ENCODE assay signal across 21 cellular contexts in the genomic region with DNA sequence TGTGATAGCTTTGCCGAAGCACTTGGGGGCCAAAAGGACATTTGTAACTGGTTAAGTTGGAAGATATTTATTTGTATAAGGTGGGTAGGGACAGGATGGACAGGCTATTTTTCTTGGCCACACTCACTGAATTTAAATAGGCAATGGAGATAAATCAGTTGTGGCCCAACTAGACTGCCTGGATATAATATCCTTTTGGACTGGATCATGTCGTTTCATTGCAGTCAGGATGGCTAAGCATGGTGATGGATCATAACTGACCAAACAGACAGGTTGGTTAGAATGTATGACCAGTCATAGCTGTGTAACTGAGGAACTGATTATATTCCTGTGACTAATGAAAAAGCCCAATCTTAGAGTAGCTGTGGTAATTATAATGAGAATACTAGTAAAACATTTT.
A peak's percentile ranks its signal among the peaks of the same experiment; 100 is the strongest.
DNase-seq lines count a peak whose midpoint lies in the region; ATAC-seq and TF ChIP-seq lines count a peak whose summit lies in the region.
"Had no signal": no experiment of that assay in that cellular context is flagged by ENCODE, and none has a peak within 500 bp of the region (broad histone marks: within the 10 kb centered on the region; RNA-seq: fewer than 3 reads in every experiment).

No MANE protein-coding gene starts in this region.

- no peak overlapping the region for H3K14ac ChIP-seq in IMR-90 (replicated peaks; ENCODE audit: low read depth, low read length)

- H2BK5ac ChIP-seq in IMR-90 (ENCODE audit: low read depth, low read length, poor library complexity, severe bottlenecking), result no peak overlapping the region

- H3K4ac ChIP-seq in IMR-90 (ENCODE audit: low read depth, low read length), result no peak overlapping the region

- H3K9me3 ChIP-seq in IMR-90 (ENCODE audit: control insufficient read depth, insufficient read depth, low read length), result no peaks in the 10 kb centered on the region
- no peaks in the 10 kb centered on the region for H3K9me3 ChIP-seq in naive thymus-derived CD4-positive, alpha-beta T cell (ENCODE audit: control insufficient read depth in 2 of 3, low read length in 3 of 3)
- H3K9me3 ChIP-seq: heart right ventricle, left ventricle myocardium inferior, spleen had no signal

- H4K5ac ChIP-seq in IMR-90 (ENCODE audit: low read depth, low read length), result no peak overlapping the region

- no peaks in the 10 kb centered on the region for H3K27me3 Mint-ChIP-seq in activated T-cell treated with anti-CD3 and anti-CD28 coated beads, Interleukin-2, amount 50 U/mL, for 24 hours
- H3K27me3 Mint-ChIP-seq in naive thymus-derived CD4-positive, alpha-beta T cell, result no peaks in the 10 kb centered on the region

- H3K9ac ChIP-seq in IMR-90 (ENCODE audit: low read depth, low read length), result no peak overlapping the region

- peaks cover 60% of the 10 kb centered on the region for H3K4me1 Mint-ChIP-seq in activated T-cell treated with anti-CD3 and anti-CD28 coated beads, Interleukin-2, amount 50 U/mL, for 24 hours (ENCODE audit: low read depth)
- peaks cover 63% of the 10 kb centered on the region for H3K4me1 Mint-ChIP-seq in stimulated activated effector memory CD8-positive, alpha-beta T cell treated with anti-CD3 and anti-CD28 coated beads, Interleukin-12 subunit alpha, Interleukin-12 subunit beta, amount 100 ng/mL, for 72 hours
- H3K4me1 Mint-ChIP-seq in naive thymus-derived CD4-positive, alpha-beta T cell, result peaks cover 28 to 60% (median 35%) of the 10 kb centered on the region in 7 donors

- H2AK9ac ChIP-seq in IMR-90 (replicated peaks; ENCODE audit: low read depth, low read length, poor library complexity), result no peak overlapping the region

- no peak for TF ChIP-seq POLR2A in IMR-90 (IDR thresholded peaks at IDR 0.05; ENCODE audit: low read depth, low read length)

- CTCF ChIA-PET in IMR-90 (lab: Yijun Ruan, JAX), result no interaction called here
- CTCF ChIA-PET in naive thymus-derived CD4-positive, alpha-beta T cell (lab: Charles Lee), result no interaction called here

- no peak for TF ChIP-seq CTCF in IMR-90 (conservative IDR thresholded peaks at IDR 0.05; ENCODE audit: low read depth, low read length)
- TF ChIP-seq CTCF in epithelial cell of esophagus (IDR thresholded peaks at IDR 0.05; ENCODE audit: insufficient read depth, low read depth, low read length, missing control alignments), result no peak

- intact Hi-C loops in IMR-90 (cut with micrococcal nuclease), result no loop called here
- intact Hi-C loops in naive thymus-derived CD4-positive, alpha-beta T cell (cut with micrococcal nuclease), result loop anchor here in 1 of 2 donors (2.0 kb wide), 1 partner anchor 695 kb away; no protein-coding TSS in a partner anchor

- peaks cover 14% of the 10 kb centered on the region for H3K4me1 ChIP-seq in IMR-90 (ENCODE audit: control insufficient read depth, insufficient read depth, low read length)
- peaks cover 4 to 24% of the 10 kb centered on the region in 2 donors for H3K4me1 ChIP-seq in naive thymus-derived CD4-positive, alpha-beta T cell (ENCODE audit: control insufficient read depth in 2 of 2, insufficient read depth in 2 of 2, low read length in 2 of 2)

- BruUV-seq in IMR-90 (replicated peaks; lab: Mats Ljungman, UMichigan), result no TSS peak

- no peak for TF ChIP-seq RAD21 in IMR-90 (IDR thresholded peaks at IDR 0.05; ENCODE audit: low read length)

- peaks cover 18% of the 10 kb centered on the region; the same call in 1 of the 2 replicates for H4K20me1 ChIP-seq in IMR-90 (ENCODE audit: insufficient read depth, low read length)

- no peak overlapping the region for H3K4me3 ChIP-seq in IMR-90 (ENCODE audit: insufficient read depth, low read depth, low read length)
- H3K4me3 ChIP-seq in epithelial cell of esophagus (ENCODE audit: low read length), result no peak overlapping the region
- H3K4me3 ChIP-seq in naive thymus-derived CD4-positive, alpha-beta T cell (ENCODE audit: low read length), result no peak overlapping the region
- H3K4me3 ChIP-seq: heart right ventricle, left ventricle myocardium inferior, spleen had no signal

- H3K27ac Mint-ChIP-seq in activated T-cell treated with anti-CD3 and anti-CD28 coated beads, Interleukin-2, amount 50 U/mL, for 24 hours, result peak overlapping the region; percentile 4
- H3K27ac Mint-ChIP-seq in stimulated activated effector memory CD8-positive, alpha-beta T cell treated with anti-CD3 and anti-CD28 coated beads, Interleukin-12 subunit alpha, Interleukin-12 subunit beta, amount 100 ng/mL, for 72 hours, result no peak overlapping the region
- H3K27ac Mint-ChIP-seq in naive thymus-derived CD4-positive, alpha-beta T cell, result peak overlapping the region in 2 of 9 donors; percentile 12 to 26

- peaks cover 52 to 75% of the 10 kb centered on the region in 2 experiments for H3K79me1 ChIP-seq in IMR-90 (ENCODE audit: low read depth in 1 of 2, low read length in 2 of 2)

- no peak overlapping the region for H2BK120ac ChIP-seq in IMR-90 (ENCODE audit: low read depth, low read length)

- peaks cover 5% of the 10 kb centered on the region; the same call in 1 of the 2 replicates for H3K9me1 ChIP-seq in IMR-90 (ENCODE audit: insufficient read depth, low read length)

- peak overlapping the region; percentile 17; the same call in 1 of the 2 replicates for H3K23ac ChIP-seq in IMR-90 (ENCODE audit: low read depth, low read length)

- no peaks in the 10 kb centered on the region for H3K27me3 ChIP-seq in IMR-90 (ENCODE audit: control insufficient read depth, insufficient read depth, low read length)
- no peaks in the 10 kb centered on the region for H3K27me3 ChIP-seq in naive thymus-derived CD4-positive, alpha-beta T cell (ENCODE audit: control insufficient read depth in 2 of 2, insufficient read depth in 2 of 2, low read length in 2 of 2)
- H3K27me3 ChIP-seq: heart right ventricle, spleen had no signal

- H3K27ac ChIP-seq in IMR-90 (ENCODE audit: insufficient read depth, low read length), result no peak overlapping the region
- H3K27ac ChIP-seq in naive thymus-derived CD4-positive, alpha-beta T cell (ENCODE audit: low read depth, low read length), result no peak overlapping the region

- dilution Hi-C loops in IMR-90 (cut with HindIII; ENCODE audit: low sequenced_read_pairs, unreplicated experiment), result no loop called here

- H4K8ac ChIP-seq in IMR-90 (ENCODE audit: low read depth in 2 of 2, low read length in 2 of 2), result no peak overlapping the region

- no peak overlapping the region for H2BK15ac ChIP-seq in IMR-90 (ENCODE audit: low read depth, low read length)

- no peak for DNase-seq in activated T-cell treated with anti-CD3 and anti-CD28 coated beads, Interleukin-2, amount 50 U/mL, for 24 hours
- DNase-seq in activated T-cell treated with anti-CD3 and anti-CD28 coated beads, Interleukin-2, amount 50 U/mL, for 1 hour, result no peak
- DNase-seq in IMR-90, result peak; percentile 31
- peak; percentile 65 for DNase-seq in epithelial cell of esophagus (ENCODE audit: low read depth)
- DNase-seq in stimulated activated effector memory CD8-positive, alpha-beta T cell treated with anti-CD3 and anti-CD28 coated beads, Interleukin-12 subunit alpha, Interleukin-12 subunit beta, amount 100 ng/mL, for 72 hours (ENCODE audit: low spot score in 2 of 2), result no peak
- no peak for DNase-seq in NCI-H524 (lab: John Stamatoyannopoulos, UW)
- no peak for DNase-seq in naive thymus-derived CD4-positive, alpha-beta T cell
- no peak for DNase-seq in iPS-NIHi7 (ENCODE audit: extremely low spot score)
- DNase-seq: activated CD4-positive, alpha-beta T cell treated with anti-CD3 and anti-CD28 coated beads, Interleukin-2, amount 50 U/mL, for 1 hour; activated naive CD4-positive, alpha-beta T cell treated with anti-CD3 and anti-CD28 coated beads, Interleukin-2, amount 10 ng/mL, durations not matched to agents 7 days and 5 days; cerebellar nuclear complex; GOT3; heart right ventricle; KG1; left ventricle myocardium inferior; NCI-H187; NCI-H774; Right ventricle myocardium superior; spleen; stimulated activated CD4-positive, alpha-beta T cell treated with anti-CD3 and anti-CD28 coated beads, Interleukin-4, amount 100 ng/mL, for 4 hours; substantia nigra had no signal

- no CpG with 5 or more reads among the region's 2 CpGs for WGBS in IMR-90 (ENCODE audit: extremely low coverage in 2 of 2, insufficient read length in 1 of 2), 2 experiments

- no peak overlapping the region for H2AFZ ChIP-seq in IMR-90 (replicated peaks; ENCODE audit: low read length, poor library complexity)

- H3K4me3 Mint-ChIP-seq in activated T-cell treated with anti-CD3 and anti-CD28 coated beads, Interleukin-2, amount 50 U/mL, for 24 hours, result no peak overlapping the region
- no peak overlapping the region for H3K4me3 Mint-ChIP-seq in stimulated activated effector memory CD8-positive, alpha-beta T cell treated with anti-CD3 and anti-CD28 coated beads, Interleukin-12 subunit alpha, Interleukin-12 subunit beta, amount 100 ng/mL, for 72 hours
- no peak overlapping the region for H3K4me3 Mint-ChIP-seq in naive thymus-derived CD4-positive, alpha-beta T cell
- H3K4me3 Mint-ChIP-seq: activated naive CD4-positive, alpha-beta T cell treated with anti-CD3 and anti-CD28 coated beads, Interleukin-2, amount 10 ng/mL, durations not matched to agents 7 days and 5 days had no signal

- no peak for ATAC-seq in IMR-90 (ENCODE audit: low read depth)
- ATAC-seq in stimulated activated effector memory CD8-positive, alpha-beta T cell treated with anti-CD3 and anti-CD28 coated beads, Interleukin-12 subunit alpha, Interleukin-12 subunit beta, amount 100 ng/mL, for 72 hours, result peak; percentile 44
- ATAC-seq in naive thymus-derived CD4-positive, alpha-beta T cell, result no peak
- ATAC-seq: heart right ventricle had no signal

- H4K91ac ChIP-seq in IMR-90 (ENCODE audit: insufficient read depth, low read depth, low read length), result no peak overlapping the region

- no peak overlapping the region for H3K18ac ChIP-seq in IMR-90 (ENCODE audit: low read depth, low read length)

- no peak overlapping the region for H3K4me2 ChIP-seq in IMR-90 (ENCODE audit: low read depth, low read length)

- POLR2A ChIA-PET in IMR-90 (lab: Charles Lee; ENCODE audit: unreplicated experiment), result no interaction called here
- POLR2A ChIA-PET in naive thymus-derived CD4-positive, alpha-beta T cell (lab: Charles Lee), result interaction anchor here (0.6 kb wide), 1 partner anchor 71 kb away, joined by 3 read pairs; no protein-coding TSS in a partner anchor

- H3K56ac ChIP-seq in IMR-90 (ENCODE audit: extremely low read depth, insufficient read depth, low read length), result no peak overlapping the region

- in situ Hi-C loops in IMR-90 (cut with MboI; ENCODE audit: low sequenced_read_pairs), result no loop called here

- H3K36me3 ChIP-seq in IMR-90 (ENCODE audit: control insufficient read depth, insufficient read depth, low read length), result peaks cover 8% of the 10 kb centered on the region
- H3K36me3 ChIP-seq in naive thymus-derived CD4-positive, alpha-beta T cell (ENCODE audit: control insufficient read depth in 2 of 3, insufficient read depth in 3 of 3, low read length in 3 of 3), result no peaks in the 10 kb centered on the region
- H3K36me3 ChIP-seq: spleen had no signal

- H3K9me3 Mint-ChIP-seq in activated T-cell treated with anti-CD3 and anti-CD28 coated beads, Interleukin-2, amount 50 U/mL, for 24 hours, result no peaks in the 10 kb centered on the region
- H3K9me3 Mint-ChIP-seq in stimulated activated effector memory CD8-positive, alpha-beta T cell treated with anti-CD3 and anti-CD28 coated beads, Interleukin-12 subunit alpha, Interleukin-12 subunit beta, amount 100 ng/mL, for 72 hours, result no peaks in the 10 kb centered on the region
- H3K9me3 Mint-ChIP-seq in naive thymus-derived CD4-positive, alpha-beta T cell, result peaks cover 0 to 4% (median 0%) of the 10 kb centered on the region in 11 donors
- H3K9me3 Mint-ChIP-seq: activated naive CD4-positive, alpha-beta T cell treated with anti-CD3 and anti-CD28 coated beads, Interleukin-2, amount 10 ng/mL, durations not matched to agents 7 days and 5 days had no signal

- H2AK5ac ChIP-seq in IMR-90 (ENCODE audit: low read depth, low read length), result no peak overlapping the region

- no peak overlapping the region; the same call in 1 of the 2 replicates for H2BK20ac ChIP-seq in IMR-90 (ENCODE audit: low read depth, low read length)

- peaks cover 8% of the 10 kb centered on the region for H3K36me3 Mint-ChIP-seq in activated T-cell treated with anti-CD3 and anti-CD28 coated beads, Interleukin-2, amount 50 U/mL, for 24 hours (ENCODE audit: low read depth)
- peaks cover 15% of the 10 kb centered on the region for H3K36me3 Mint-ChIP-seq in stimulated activated effector memory CD8-positive, alpha-beta T cell treated with anti-CD3 and anti-CD28 coated beads, Interleukin-12 subunit alpha, Interleukin-12 subunit beta, amount 100 ng/mL, for 72 hours
- peaks cover 6 to 33% (median 12%) of the 10 kb centered on the region in 5 donors for H3K36me3 Mint-ChIP-seq in naive thymus-derived CD4-positive, alpha-beta T cell

Comparison
In these comparisons a context has a peak if more than half of its experiments do, and no peak if none do; other contexts are left out.
1. DNase-seq: peak in IMR-90 (single experiment) and epithelial cell of esophagus (single experiment); none in activated T-cell treated with anti-CD3 and anti-CD28 coated beads, Interleukin-2, amount 50 U/mL, for 24 hours (single experiment), activated T-cell treated with anti-CD3 and anti-CD28 coated beads, Interleukin-2, amount 50 U/mL, for 1 hour (single experiment), stimulated activated effector memory CD8-positive, alpha-beta T cell treated with anti-CD3 and anti-CD28 coated beads, Interleukin-12 subunit alpha, Interleukin-12 subunit beta, amount 100 ng/mL, for 72 hours (0 of 2), NCI-H524 (0 of 2), naive thymus-derived CD4-positive, alpha-beta T cell (0 of 9) and iPS-NIHi7 (single experiment).